Comparison of ENCODE assay signal across 15 cellular contexts in the genomic region with DNA sequence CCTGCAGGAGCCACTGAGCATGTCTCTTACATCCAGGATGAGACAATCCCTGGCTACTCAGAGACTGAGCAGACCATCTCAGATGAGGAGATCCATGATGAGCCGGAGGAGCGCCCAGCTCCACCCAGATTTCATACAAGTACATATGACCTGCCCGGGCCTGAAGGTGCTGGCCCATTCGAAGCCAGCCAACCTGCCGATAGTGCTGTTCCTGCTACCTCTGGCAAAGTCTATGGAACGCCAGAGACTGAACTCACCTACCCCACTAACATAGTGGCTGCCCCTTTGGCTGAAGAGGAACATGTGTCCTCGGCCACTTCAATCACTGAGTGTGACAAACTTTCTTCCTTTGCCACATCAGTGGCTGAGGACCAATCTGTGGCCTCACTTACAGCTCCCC. TPM values are rescaled to one million over a fixed set of nuclear protein-coding genes. Genes with fewer than 3 reads are reported as not detected.
DNase-seq lines count a peak whose midpoint lies in the region; ATAC-seq and TF ChIP-seq lines count a peak whose summit lies in the region.
"Had no signal": no experiment of that assay in that cellular context is flagged by ENCODE, and none has a peak within 500 bp of the region (broad histone marks: within the 10 kb centered on the region; RNA-seq: fewer than 3 reads in every experiment).

No MANE protein-coding gene starts in this region.

- H3K9ac ChIP-seq in BLaER1 treated with 17β-estradiol and CSF1 and Interleukin-3, amounts not matched to agents 10 nM and 100 nM: 0 out of 22 replicates have a peak overlapping the region, but pooled peaks of 1 of the 11 experiments have one; percentile 29

- no peak overlapping the region for H3K4me3 ChIP-seq in BLaER1 treated with 17β-estradiol and CSF1 and Interleukin-3, amounts not matched to agents 10 nM and 100 nM
- H3K4me3 ChIP-seq: GM23338 had no signal

- ATAC-seq in T-helper 17 cell (no peak), GM19328 (IDR thresholded peaks at IDR 0.05; ENCODE audit: unreplicated experiment) (no peak), HG03457 (IDR thresholded peaks at IDR 0.05; ENCODE audit: unreplicated experiment) (no peak)
- ATAC-seq: GM23338, HCT116 had no signal

- H3K9me3 Mint-ChIP-seq in osteocyte (ENCODE audit: unreplicated experiment): peaks cover 6% of the 10 kb centered on the region
- H3K9me3 Mint-ChIP-seq: H9 had no signal

- H3K4me1 Mint-ChIP-seq in T-helper 17 cell (peaks cover 27% of the 10 kb centered on the region), osteocyte (ENCODE audit: unreplicated experiment) (peaks cover 9% of the 10 kb centered on the region)

- peaks cover 12% of the 10 kb centered on the region for H3K36me3 Mint-ChIP-seq in T-helper 17 cell (ENCODE audit: low read depth)
- peaks cover 48% of the 10 kb centered on the region for H3K36me3 Mint-ChIP-seq in osteocyte (ENCODE audit: unreplicated experiment)
- H3K36me3 Mint-ChIP-seq: CD14-positive monocyte had no signal

- H3K27me3 ChIP-seq in BLaER1 treated with 17β-estradiol and CSF1 and Interleukin-3, amounts not matched to agents 10 nM and 100 nM: no peaks in the 10 kb centered on the region

- peaks cover 21 to 56% (median 47%) of the 10 kb centered on the region in 10 experiments for H3K4me1 ChIP-seq in BLaER1 treated with 17β-estradiol and CSF1 and Interleukin-3, amounts not matched to agents 10 nM and 100 nM

- peaks cover 0 to 40% (median 20%) of the 10 kb centered on the region in 11 experiments; a peak in 10 of 22 replicates for H3K9me3 ChIP-seq in BLaER1 treated with 17β-estradiol and CSF1 and Interleukin-3, amounts not matched to agents 10 nM and 100 nM (replicated peaks in 1 of 11)
- H3K9me3 ChIP-seq in T-helper 17 cell (ENCODE audit: control insufficient read depth, low read length, poor library complexity, severe bottlenecking): no peaks in the 10 kb centered on the region

- peaks cover 29 to 84% (median 80%) of the 10 kb centered on the region in 11 experiments; a peak in 21 of 22 replicates for H3K36me3 ChIP-seq in BLaER1 treated with 17β-estradiol and CSF1 and Interleukin-3, amounts not matched to agents 10 nM and 100 nM

- peak overlapping the region in 8 of 11 experiments; percentile 16 to 75 (median 49); a peak in 12 of 22 replicates for H3K4me2 ChIP-seq in BLaER1 treated with 17β-estradiol and CSF1 and Interleukin-3, amounts not matched to agents 10 nM and 100 nM
- H3K4me2 ChIP-seq: GM23338 had no signal

- H3K4me3 Mint-ChIP-seq in T-helper 17 cell: no peak overlapping the region
- H3K4me3 Mint-ChIP-seq in osteocyte (ENCODE audit: unreplicated experiment): no peak overlapping the region
- H3K4me3 Mint-ChIP-seq: CD14-positive monocyte, GM23338, H9 had no signal

- H3K27ac Mint-ChIP-seq in T-helper 17 cell (peak overlapping the region; percentile 82), osteocyte (ENCODE audit: unreplicated experiment) (no peak overlapping the region)
- H3K27ac Mint-ChIP-seq: GM23338 had no signal

- H3K27me3 Mint-ChIP-seq in T-helper 17 cell: peaks cover 7% of the 10 kb centered on the region
- no peaks in the 10 kb centered on the region for H3K27me3 Mint-ChIP-seq in osteocyte (ENCODE audit: unreplicated experiment)

- DNase-seq in T-helper 17 cell: no peak
- DNase-seq in mesenteric fat pad (ENCODE audit: low spot score): peak; percentile 64
- DNase-seq in osteocyte (ENCODE audit: extremely low spot score, unreplicated experiment): peak; percentile 51
- no peak for DNase-seq in DMS53 (lab: John Stamatoyannopoulos, UW)
- DNase-seq: Calu3; CD4-positive, alpha-beta memory T cell; COR-L47; DND-41; H9 had no signal

- peak overlapping the region in 4 of 11 experiments; percentile 14 to 47 (median 42); a peak in 5 of 22 replicates for H3K27ac ChIP-seq in BLaER1 treated with 17β-estradiol and CSF1 and Interleukin-3, amounts not matched to agents 10 nM and 100 nM

- TF ChIP-seq CTCF in osteocyte (IDR thresholded peaks at IDR 0.05): no peak

- peaks cover 0 to 80% (median 6%) of the 10 kb centered on the region in 11 experiments; a peak in 7 of 22 replicates for H4K20me1 ChIP-seq in BLaER1 treated with 17β-estradiol and CSF1 and Interleukin-3, amounts not matched to agents 10 nM and 100 nM

RNA-seq across cellular contexts. Expression of gene MAP1A, which starts 6.2 kb away (rescaled TPM):
- total RNA-seq in T-helper 17 cell (10 to 100 TPM in 1 of 2 donors, 1 to 10 TPM in 1; 5.3 to 16.0 TPM), mesenteric fat pad (13.8 TPM), osteocyte (27.6 and 29.2 TPM in 2 replicates)

RNA-seq across cellular contexts. Expression of gene TP53BP1, which starts 30.7 kb away (rescaled TPM):
- total RNA-seq in T-helper 17 cell (10 to 100 TPM; 48.0 to 51.6 TPM), mesenteric fat pad (44.8 TPM), osteocyte (61.2 and 64.6 TPM in 2 replicates)

Comparison
In these comparisons a context has a peak if more than half of its experiments do, and no peak if none do; other contexts are left out.
1. DNase-seq: peak in mesenteric fat pad (single experiment) and osteocyte (single experiment); none in T-helper 17 cell (0 of 3) and DMS53 (single experiment).